In the genomic region with DNA sequence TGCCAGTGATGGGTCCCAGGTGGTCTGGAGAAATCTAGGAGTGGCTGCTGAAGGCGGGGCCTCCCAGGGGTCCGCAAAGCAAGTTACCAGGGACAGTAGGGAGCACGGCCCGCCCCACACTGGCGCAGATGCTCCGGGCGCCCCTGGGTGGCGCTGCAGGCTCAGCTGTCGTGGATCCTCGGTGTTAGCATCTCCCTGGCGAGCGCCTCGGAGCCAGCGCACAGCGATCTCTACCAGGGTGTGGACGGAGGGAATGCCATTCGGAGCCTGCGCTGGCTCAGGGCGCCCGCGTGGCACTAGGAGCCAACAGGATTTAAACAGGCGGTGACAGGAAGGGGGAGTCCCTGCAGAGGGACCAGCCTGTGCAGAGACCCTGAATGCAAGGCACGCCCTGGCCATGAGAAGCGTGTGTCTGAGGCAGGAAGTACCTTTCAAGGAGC, we compare ENCODE assay signal across 7 cellular contexts. TPM values are rescaled to one million over a fixed set of nuclear protein-coding genes. Genes with fewer than 3 reads are reported as not detected.
A peak's percentile ranks its signal among the peaks of the same experiment; 100 is the strongest.
DNase-seq lines count a peak whose midpoint lies in the region; ATAC-seq, FAIRE-seq and TF ChIP-seq lines count a peak whose summit lies in the region.

No MANE protein-coding gene starts in this region.

- H3K27me3 ChIP-seq in left lung = peaks cover 0 to 8% of the 10 kb centered on the region in 2 donors

- POLR2A ChIA-PET in activated CD4-positive, alpha-beta T cell treated with anti-CD3 and anti-CD28 coated beads for 36 hours (lab: Charles Lee) = interaction anchor here (0.6 kb wide), 1 partner anchor 261 kb away, joined by 4 read pairs; no protein-coding TSS in a partner anchor

- DNase-seq in GM18507 (ENCODE audit: extremely low spot score, insufficient read length, low read depth) = peak; percentile 64
- peak; percentile 25 for DNase-seq in NCI-H446 treated with DMSO at 0.1 percent for 48 hours (lab: John Stamatoyannopoulos, UW)
- peak; percentile 84 for DNase-seq in activated CD4-positive, alpha-beta T cell treated with anti-CD3 and anti-CD28 coated beads for 36 hours
- peak; percentile 76 for DNase-seq in dedifferentiated amniotic fluid mesenchymal stem cell (ENCODE audit: extremely low spot score)
- peak; percentile 77 to 92 for DNase-seq in left lung
- DNase-seq in stimulated activated CD4-positive, alpha-beta T cell treated with anti-CD3 and anti-CD28 coated beads, Interleukin-4, amount 100 ng/mL, for 1 hour = peak; percentile 61

- no peak for FAIRE-seq in GM18507 (lab: Jason Lieb, UNC)

- no peaks in the 10 kb centered on the region for H3K36me3 Mint-ChIP-seq in activated CD4-positive, alpha-beta T cell treated with anti-CD3 and anti-CD28 coated beads for 36 hours (ENCODE audit: low read depth)

- H3K4me1 Mint-ChIP-seq in activated CD4-positive, alpha-beta T cell treated with anti-CD3 and anti-CD28 coated beads for 36 hours = peaks cover 2% of the 10 kb centered on the region

- CTCF ChIA-PET in activated CD4-positive, alpha-beta T cell treated with anti-CD3 and anti-CD28 coated beads for 36 hours (lab: Charles Lee) = interaction anchor here (0.7 to 2.7 kb wide), 15 partner anchors 13 to 440 kb away, joined by 3 to 35 read pairs (median 6); no protein-coding TSS in a partner anchor

- peaks cover 3% of the 10 kb centered on the region for H3K27me3 Mint-ChIP-seq in activated CD4-positive, alpha-beta T cell treated with anti-CD3 and anti-CD28 coated beads for 36 hours

- intact Hi-C loops in activated CD4-positive, alpha-beta T cell treated with anti-CD3 and anti-CD28 coated beads for 36 hours (cut with DNase I, micrococcal nuclease) = loop anchor here (1.0 to 2.0 kb wide), 7 partner anchors 28 to 237 kb away; no protein-coding TSS in a partner anchor
- intact Hi-C loops in left lung (cut with DNase I) = no loop called here

- peak; percentile 80 to 86 for TF ChIP-seq CTCF in left lung (IDR thresholded peaks at IDR 0.05)

- ATAC-seq in HG03139 (IDR thresholded peaks at IDR 0.05; ENCODE audit: unreplicated experiment) (peak; percentile 74), left lung (peak; percentile 94)
- peak; percentile 98 for ATAC-seq in activated CD4-positive, alpha-beta T cell treated with anti-CD3 and anti-CD28 coated beads for 36 hours

- H3K4me3 Mint-ChIP-seq in activated CD4-positive, alpha-beta T cell treated with anti-CD3 and anti-CD28 coated beads for 36 hours = peak overlapping the region; percentile 46

- no peak overlapping the region for H3K4me3 ChIP-seq in left lung

- H3K27ac Mint-ChIP-seq in activated CD4-positive, alpha-beta T cell treated with anti-CD3 and anti-CD28 coated beads for 36 hours = no peak overlapping the region

- H3K36me3 ChIP-seq in left lung = peaks cover 0 to 5% of the 10 kb centered on the region in 2 donors

- peaks cover 0 to 7% of the 10 kb centered on the region in 2 donors for H3K4me1 ChIP-seq in left lung

- no peak overlapping the region for H3K27ac ChIP-seq in left lung

- H3K9me3 Mint-ChIP-seq in activated CD4-positive, alpha-beta T cell treated with anti-CD3 and anti-CD28 coated beads for 36 hours (ENCODE audit: low read depth) = no peaks in the 10 kb centered on the region

- H3K9me3 ChIP-seq in left lung = no peaks in the 10 kb centered on the region

RNA-seq across cellular contexts. Expression of a gene that starts 20.2 kb away (rescaled TPM):
- 10 to 100 TPM in 1 of 2 experiments, 1 to 10 TPM in 1; 7.2 to 10.1 TPM for total RNA-seq in activated CD4-positive, alpha-beta T cell treated with anti-CD3 and anti-CD28 coated beads for 36 hours
- 10 to 100 TPM; 64.1 to 71.4 TPM for total RNA-seq in left lung

RNA-seq across cellular contexts. Expression of a gene that starts 43.1 kb away (rescaled TPM):
- 10 to 100 TPM; 51.0 to 58.4 TPM for total RNA-seq in activated CD4-positive, alpha-beta T cell treated with anti-CD3 and anti-CD28 coated beads for 36 hours
- total RNA-seq in left lung = 100 to 1,000 TPM; 153 to 295 TPM

RNA-seq across cellular contexts. Expression of a gene that starts 46.2 kb away (rescaled TPM):
- under 1 TPM in 1 of 2 experiments, not detected in 1; 0.09 TPM for total RNA-seq in activated CD4-positive, alpha-beta T cell treated with anti-CD3 and anti-CD28 coated beads for 36 hours
- 10 to 100 TPM; 10.8 to 13.3 TPM for total RNA-seq in left lung

RNA-seq across cellular contexts. Expression of a gene that starts 54.4 kb away (rescaled TPM):
- 10 to 100 TPM; 18.9 to 23.7 TPM for total RNA-seq in activated CD4-positive, alpha-beta T cell treated with anti-CD3 and anti-CD28 coated beads for 36 hours
- 100 to 1,000 TPM in 1 of 2 donors, 10 to 100 TPM in 1; 51.9 to 161 TPM for total RNA-seq in left lung

Comparison
In these comparisons a context has a peak if more than half of its experiments do, and no peak if none do; other contexts are left out.
1. DNase-seq: peak in every context shown above with its lines; median percentile 84 in left lung; 84 in activated CD4-positive, alpha-beta T cell treated with anti-CD3 and anti-CD28 coated beads for 36 hours; 76 in dedifferentiated amniotic fluid mesenchymal stem cell; 64 in GM18507; 61 in stimulated activated CD4-positive, alpha-beta T cell treated with anti-CD3 and anti-CD28 coated beads, Interleukin-4, amount 100 ng/mL, for 1 hour; 25 in NCI-H446 treated with DMSO at 0.1 percent for 48 hours.
2. RNA of a gene that starts 20.2 kb away (total RNA-seq): 64.1 to 71.4 TPM in left lung; 7.2 to 10.1 TPM in activated CD4-positive, alpha-beta T cell treated with anti-CD3 and anti-CD28 coated beads for 36 hours; every median in the first group is over 4 times any median in the second.
3. RNA of a gene that starts 46.2 kb away (total RNA-seq): 10.8 to 13.3 TPM in left lung; 0.09 TPM in activated CD4-positive, alpha-beta T cell treated with anti-CD3 and anti-CD28 coated beads for 36 hours; every median in the first group is over 10 times any median in the second.
4. intact Hi-C loops: an anchor here in activated CD4-positive, alpha-beta T cell treated with anti-CD3 and anti-CD28 coated beads for 36 hours (1.0 to 2.0 kb wide); none called in left lung.
5. Peak in every context shown above with its lines, with median percentiles within 50 percentile points of each other: ATAC-seq.